In genomic region chr21:31497939-31498338, GRCh38 we compare ENCODE assay signal across 26 cellular contexts.
A peak's percentile ranks its signal among the peaks of the same experiment; 100 is the strongest.
DNase-seq lines count a peak whose midpoint lies in the region; ATAC-seq and TF ChIP-seq lines count a peak whose summit lies in the region.
"Had no signal": no experiment of that assay in that cellular context is flagged by ENCODE, and none has a peak within 500 bp of the region (broad histone marks: within the 10 kb centered on the region; RNA-seq: fewer than 3 reads in every experiment).

No MANE protein-coding gene starts in this region.

- no peak for TF ChIP-seq CTCF in WTC11 (IDR thresholded peaks at IDR 0.05)
- no peak for TF ChIP-seq CTCF in mesothelial cell of epicardium (IDR thresholded peaks at IDR 0.05; ENCODE audit: unreplicated experiment)

- CTCF ChIA-PET in WTC11 (lab: Charles Lee): interaction anchor here (0.9 to 2.2 kb wide), 3 partner anchors 11 to 83 kb away, joined by 3 to 16 read pairs (median 3); no protein-coding TSS in a partner anchor

- H3K27me3 Mint-ChIP-seq in WTC11 (ENCODE audit: low read depth) (no peaks in the 10 kb centered on the region), mesothelial cell of epicardium (ENCODE audit: low read depth) (no peaks in the 10 kb centered on the region)
- H3K27me3 Mint-ChIP-seq: IgD-negative memory B cell had no signal

- H3K27ac Mint-ChIP-seq in WTC11: peak overlapping the region; percentile 65; the same call in 1 of the 2 replicates
- H3K27ac Mint-ChIP-seq in mesothelial cell of epicardium: peak overlapping the region; percentile 83
- H3K27ac Mint-ChIP-seq: H9; HFFc6; IgD-negative memory B cell; T-helper 1 cell treated with Interleukin-12 subunit alpha and Interleukin-12 subunit beta and Interleukin-4 antibody, amounts not matched to agents 30 μg/mL and 1 μg/mL, for 36 hours had no signal

- H3K36me3 Mint-ChIP-seq in WTC11 (no peaks in the 10 kb centered on the region), mesothelial cell of epicardium (peaks cover 2% of the 10 kb centered on the region)
- H3K36me3 Mint-ChIP-seq: CD4-positive, alpha-beta memory T cell had no signal

- ATAC-seq in WTC11 (no peak), GM21717 (IDR thresholded peaks at IDR 0.05; ENCODE audit: unreplicated experiment) (no peak)
- ATAC-seq: Panc1 had no signal

- peaks cover 24% of the 10 kb centered on the region for H3K4me1 Mint-ChIP-seq in WTC11
- peaks cover 55% of the 10 kb centered on the region for H3K4me1 Mint-ChIP-seq in mesothelial cell of epicardium
- H3K4me1 Mint-ChIP-seq: IgD-negative memory B cell had no signal

- H3K4me3 Mint-ChIP-seq in WTC11 (no peak overlapping the region), mesothelial cell of epicardium (no peak overlapping the region)
- H3K4me3 Mint-ChIP-seq: CD4-positive, alpha-beta memory T cell; H9; HFFc6; IgD-negative memory B cell; T-helper 1 cell treated with Interleukin-12 subunit alpha and Interleukin-12 subunit beta and Interleukin-4 antibody, amounts not matched to agents 30 μg/mL and 1 μg/mL, for 36 hours had no signal

- DNase-seq in NCI-H524 (lab: John Stamatoyannopoulos, UW) (peak; percentile 68 to 87), NCI-H524 treated with DMSO at 0.1 percent for 48 hours (lab: John Stamatoyannopoulos, UW) (no peak), ELF-1 (ENCODE audit: low read depth, low spot score) (peak; percentile 24), WTC11 (ENCODE audit: low spot score) (no peak), mesothelial cell of epicardium (ENCODE audit: low spot score in 2 of 2, unreplicated experiment in 2 of 2) (no peak), cerebellar nuclear complex (lab: John Stamatoyannopoulos, UW) (no peak), NCI-H2029 treated with DMSO at 0.1 percent for 48 hours (lab: John Stamatoyannopoulos, UW) (no peak)
- DNase-seq: CD4-positive, alpha-beta memory T cell; COR-L47; DMS79; EL; GF-D8; H9; HFFc6; NCI-H1048; NCI-H1417; NCI-H2081 treated with DMSO at 0.1 percent for 48 hours; NCI-H2227 treated with DMSO at 0.1 percent for 48 hours; NCI-H748 treated with DMSO at 0.1 percent for 48 hours; SHP77; SW 1271; T-helper 9 cell had no signal

- POLR2A ChIA-PET in WTC11 (lab: Charles Lee): interaction anchor here (0.6 kb wide), 1 partner anchor 1208 kb away, joined by 3 read pairs; the partner anchor contains the start of gene KRTAP25-1

- no peaks in the 10 kb centered on the region for H3K9me3 Mint-ChIP-seq in WTC11
- peaks cover 4% of the 10 kb centered on the region for H3K9me3 Mint-ChIP-seq in mesothelial cell of epicardium
- H3K9me3 Mint-ChIP-seq: CD4-positive, alpha-beta memory T cell; H9; IgD-negative memory B cell; T-helper 1 cell treated with Interleukin-12 subunit alpha and Interleukin-12 subunit beta and Interleukin-4 antibody, amounts not matched to agents 30 μg/mL and 1 μg/mL, for 36 hours had no signal

TF ChIP-seq in WTC11, 78 proteins besides CTCF, POLR2A, EP300 and RAD21:
- no peak for TF ChIP-seq AFF4 (CRISPR knock-in tag; IDR thresholded peaks at IDR 0.05; ENCODE audit: borderline replicate concordance)
- TF ChIP-seq, protein P1, sequence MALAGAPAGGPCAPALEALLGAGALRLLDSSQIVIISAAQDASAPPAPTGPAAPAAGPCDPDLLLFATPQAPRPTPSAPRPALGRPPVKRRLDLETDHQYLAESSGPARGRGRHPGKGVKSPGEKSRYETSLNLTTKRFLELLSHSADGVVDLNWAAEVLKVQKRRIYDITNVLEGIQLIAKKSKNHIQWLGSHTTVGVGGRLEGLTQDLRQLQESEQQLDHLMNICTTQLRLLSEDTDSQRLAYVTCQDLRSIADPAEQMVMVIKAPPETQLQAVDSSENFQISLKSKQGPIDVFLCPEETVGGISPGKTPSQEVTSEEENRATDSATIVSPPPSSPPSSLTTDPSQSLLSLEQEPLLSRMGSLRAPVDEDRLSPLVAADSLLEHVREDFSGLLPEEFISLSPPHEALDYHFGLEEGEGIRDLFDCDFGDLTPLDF (CRISPR knock-in tag; IDR thresholded peaks at IDR 0.05): no peak
- TF ChIP-seq OVOL2 (CRISPR knock-in tag; IDR thresholded peaks at IDR 0.05; ENCODE audit: borderline replicate concordance): no peak
- no peak for TF ChIP-seq ZBTB43 (CRISPR knock-in tag; IDR thresholded peaks at IDR 0.05)
- no peak for TF ChIP-seq ARID4B (CRISPR knock-in tag; IDR thresholded peaks at IDR 0.05; ENCODE audit: borderline replicate concordance)
- TF ChIP-seq EMX1 (CRISPR knock-in tag; IDR thresholded peaks at IDR 0.05): no peak
- no peak for TF ChIP-seq ELF4 (CRISPR knock-in tag; IDR thresholded peaks at IDR 0.05; ENCODE audit: low read depth)

Comparison
In these comparisons a context has a peak if more than half of its experiments do, and no peak if none do; other contexts are left out.
1. DNase-seq: peak in NCI-H524 (2 of 2) and ELF-1 (single experiment); none in NCI-H524 treated with DMSO at 0.1 percent for 48 hours (single experiment), WTC11 (single experiment), mesothelial cell of epicardium (0 of 2), cerebellar nuclear complex (0 of 2) and NCI-H2029 treated with DMSO at 0.1 percent for 48 hours (single experiment).